Comparison of ENCODE assay signal across 8 cellular contexts in the genomic region with DNA sequence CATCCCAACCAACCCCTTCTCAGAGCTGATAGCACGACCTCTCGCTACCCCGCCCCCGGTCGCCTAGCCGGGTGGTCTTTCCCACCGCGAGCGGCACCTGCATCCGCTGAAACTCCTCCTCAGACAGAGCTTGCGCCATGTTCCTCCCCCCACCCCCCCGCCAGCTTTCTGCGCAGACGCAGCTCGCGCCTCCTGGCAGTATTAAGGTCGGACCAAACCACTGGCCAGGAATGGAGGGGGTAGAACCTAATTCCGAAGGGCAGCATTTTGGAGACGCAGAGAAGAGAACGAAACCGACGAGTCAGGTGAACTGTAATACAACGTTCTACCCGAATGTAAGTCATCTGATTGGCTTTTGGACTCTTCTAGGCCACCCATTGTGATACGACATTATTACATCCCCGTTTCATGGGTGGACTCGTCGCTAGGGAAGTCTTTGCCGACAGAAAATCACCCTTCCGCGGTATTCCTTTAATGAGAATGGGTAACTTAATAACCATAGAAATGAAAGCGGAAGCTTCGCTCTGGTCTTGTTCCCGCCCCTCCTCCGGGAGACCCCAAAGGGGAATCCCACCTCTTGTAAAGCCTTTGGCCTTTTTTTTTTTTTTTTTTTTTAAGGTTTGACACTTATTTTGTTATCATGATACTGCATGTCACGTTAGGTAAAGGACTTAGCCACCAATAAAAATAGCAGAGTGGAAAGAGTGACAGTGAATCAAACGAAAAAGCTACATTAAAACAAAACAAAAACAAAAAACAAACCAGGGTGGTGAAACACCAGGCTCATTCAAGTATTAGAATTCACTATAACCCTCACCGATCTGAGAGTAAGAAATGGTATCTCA. TPM values are rescaled to one million over a fixed set of nuclear protein-coding genes. Genes with fewer than 3 reads are reported as not detected.
DNase-seq lines count a peak whose midpoint lies in the region; TF ChIP-seq lines count a peak whose summit lies in the region.

Gene GRIPAP1 (minus strand): TSS at position 174 of the 845 bp plus-strand sequence. CDS start 35 bp downstream, at position 139.

- peaks cover 3% of the 10 kb centered on the region for H3K4me1 ChIP-seq in thymus (ENCODE audit: control insufficient read depth, insufficient read depth, low read length)

- H3K36me3 ChIP-seq in thymus (ENCODE audit: control insufficient read depth, insufficient read depth): peaks cover 15% of the 10 kb centered on the region

- peak within 1 kb of the TSS; percentile 62 for H3K4me3 ChIP-seq in thymus (ENCODE audit: low read length)

- DNase-seq in GM04504 (ENCODE audit: low read depth): peak; percentile 46
- peak; percentile 72 for DNase-seq in HFFc6
- DNase-seq in NCI-H1092 (lab: John Stamatoyannopoulos, UW): peak; percentile 97
- DNase-seq in SKM-1 treated with dmso at 0.1 percent for 144 hours (lab: John Stamatoyannopoulos, UW; ENCODE audit: unreplicated experiment): peak; percentile 73
- DNase-seq in glutamatergic neuron: peak; percentile 75
- DNase-seq in osteocyte (ENCODE audit: extremely low spot score, unreplicated experiment): peak; percentile 90

- no peaks in the 10 kb centered on the region; the same call in 1 of the 2 replicates for H3K27me3 Mint-ChIP-seq in HFFc6 (ENCODE audit: insufficient read depth)
- H3K27me3 Mint-ChIP-seq in activated naive CD8-positive, alpha-beta T cell: no peaks in the 10 kb centered on the region
- H3K27me3 Mint-ChIP-seq in glutamatergic neuron (ENCODE audit: unreplicated experiment): peaks cover 1% of the 10 kb centered on the region
- no peaks in the 10 kb centered on the region for H3K27me3 Mint-ChIP-seq in osteocyte (ENCODE audit: unreplicated experiment)

- peak within 1 kb of the TSS; percentile 92 for H3K27ac ChIP-seq in thymus (ENCODE audit: low read depth)

- H3K36me3 Mint-ChIP-seq in HFFc6 (ENCODE audit: low read depth) (peaks cover 14% of the 10 kb centered on the region; the same call in 1 of the 2 replicates), glutamatergic neuron (ENCODE audit: unreplicated experiment) (no peaks in the 10 kb centered on the region), osteocyte (ENCODE audit: unreplicated experiment) (peaks cover 12% of the 10 kb centered on the region)
- H3K36me3 Mint-ChIP-seq in activated naive CD8-positive, alpha-beta T cell: peaks cover 4% of the 10 kb centered on the region

- TF ChIP-seq CTCF in HFFc6 (IDR thresholded peaks at IDR 0.05): no peak
- no peak for TF ChIP-seq CTCF in glutamatergic neuron (IDR thresholded peaks at IDR 0.05; ENCODE audit: partially characterized antibody, unreplicated experiment)
- no peak for TF ChIP-seq CTCF in osteocyte (IDR thresholded peaks at IDR 0.05)

- H3K4me3 Mint-ChIP-seq in HFFc6 (peak within 1 kb of the TSS; percentile 100), glutamatergic neuron (ENCODE audit: unreplicated experiment) (peak within 1 kb of the TSS; percentile 92), osteocyte (ENCODE audit: unreplicated experiment) (peak within 1 kb of the TSS; percentile 97)
- peak within 1 kb of the TSS; percentile 98 for H3K4me3 Mint-ChIP-seq in activated naive CD8-positive, alpha-beta T cell

- no peaks in the 10 kb centered on the region for H3K9me3 ChIP-seq in thymus (ENCODE audit: control insufficient read depth)

- no peaks in the 10 kb centered on the region for H3K27me3 ChIP-seq in thymus (ENCODE audit: control insufficient read depth, insufficient read depth)

- H3K4me1 Mint-ChIP-seq in HFFc6 (ENCODE audit: low read depth) (peaks cover 12% of the 10 kb centered on the region), glutamatergic neuron (ENCODE audit: low read depth, unreplicated experiment) (peaks cover 5% of the 10 kb centered on the region), osteocyte (ENCODE audit: unreplicated experiment) (peaks cover 9% of the 10 kb centered on the region)
- peaks cover 31% of the 10 kb centered on the region for H3K4me1 Mint-ChIP-seq in activated naive CD8-positive, alpha-beta T cell (ENCODE audit: low read depth)

- WGBS in thymus: under 1% methylated on average over 38 of the region's 38 CpGs

- H3K27ac Mint-ChIP-seq in HFFc6 (peak within 1 kb of the TSS; percentile 96), glutamatergic neuron (ENCODE audit: unreplicated experiment) (peak within 1 kb of the TSS; percentile 93), osteocyte (ENCODE audit: unreplicated experiment) (peak within 1 kb of the TSS; percentile 96)
- H3K27ac Mint-ChIP-seq in activated naive CD8-positive, alpha-beta T cell: peak within 1 kb of the TSS; percentile 95

- H3K9me3 Mint-ChIP-seq in HFFc6 (no peaks in the 10 kb centered on the region), glutamatergic neuron (ENCODE audit: unreplicated experiment) (peaks cover 1% of the 10 kb centered on the region), osteocyte (ENCODE audit: unreplicated experiment) (peaks cover 3% of the 10 kb centered on the region)
- H3K9me3 Mint-ChIP-seq in activated naive CD8-positive, alpha-beta T cell (ENCODE audit: low read depth): no peaks in the 10 kb centered on the region

RNA-seq across cellular contexts. Expression of gene GRIPAP1, which starts in this region (rescaled TPM):
- 10 to 100 TPM; 23.2 to 32.1 (median 27.5) TPM for total RNA-seq in HFFc6 (2021; fragmentation: NEBNext Ultra II Directional; extraction: Animal tissue kit (Norgen Biotek cat#: 25700))
- total RNA-seq in glutamatergic neuron (ENCODE audit: unreplicated experiment) (129 TPM), osteocyte (42.2 and 48.5 TPM in 2 replicates)
- polyA plus RNA-seq in thymus: 37.0 TPM

Comparison
In these comparisons a context has a peak if more than half of its experiments do, and no peak if none do; other contexts are left out.
1. Peak in every context shown above with its lines: DNase-seq, H3K4me3 ChIP-seq and H3K27ac ChIP-seq.
2. DNase-seq: peak in every context shown above with its lines; median percentile 97 in NCI-H1092; 90 in osteocyte; 75 in glutamatergic neuron; 73 in SKM-1 treated with dmso at 0.1 percent for 144 hours; 72 in HFFc6; 46 in GM04504.